Comparison of ENCODE assay signal across 11 cellular contexts in the genomic region with DNA sequence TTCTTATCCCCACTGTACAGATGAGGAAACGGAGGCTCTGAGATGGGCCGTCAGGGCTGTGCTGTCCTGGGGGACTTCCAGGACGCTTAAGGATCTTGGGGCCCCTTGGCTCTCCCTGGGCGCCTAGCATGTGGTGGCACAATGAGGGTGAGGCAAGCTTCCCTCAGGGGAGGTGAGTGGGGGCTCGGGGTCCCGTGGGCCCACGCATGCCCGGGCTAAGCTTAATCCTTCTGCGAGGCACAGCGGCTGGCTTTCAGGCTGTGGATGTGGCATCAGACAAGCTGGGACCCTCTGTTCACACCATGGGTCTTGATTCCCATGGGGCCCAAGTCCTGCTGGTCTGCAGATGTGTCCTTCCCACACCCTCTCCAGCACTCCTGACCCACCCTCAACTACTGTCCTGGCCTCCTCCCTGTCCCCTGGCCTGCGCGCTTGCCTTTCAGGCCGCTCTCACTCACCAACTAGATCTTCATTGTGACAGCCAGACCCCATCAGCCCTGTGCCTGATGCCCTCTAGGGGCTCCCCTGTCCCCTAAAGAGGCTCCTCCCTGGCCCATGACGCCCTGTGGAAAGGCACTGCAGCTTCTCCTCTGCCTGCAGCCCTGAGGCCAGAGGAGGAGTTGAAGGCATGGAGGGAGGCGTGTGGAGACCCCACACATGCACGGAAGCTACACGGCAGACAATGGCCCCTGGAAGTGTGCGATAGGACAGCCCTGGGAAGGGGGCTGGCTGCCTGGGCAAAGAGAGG. TPM values are rescaled to one million over a fixed set of nuclear protein-coding genes. Genes with fewer than 3 reads are reported as not detected.
A peak's percentile ranks its signal among the peaks of the same experiment; 100 is the strongest.
DNase-seq lines count a peak whose midpoint lies in the region; ATAC-seq and TF ChIP-seq lines count a peak whose summit lies in the region.
"Had no signal": no experiment of that assay in that cellular context is flagged by ENCODE, and none has a peak within 500 bp of the region (broad histone marks: within the 10 kb centered on the region; RNA-seq: fewer than 3 reads in every experiment).

No MANE protein-coding gene starts in this region.

- TF ChIP-seq CTCF in DOHH2 (IDR thresholded peaks at IDR 0.05; ENCODE audit: low read depth, low read length, poor library complexity, severe bottlenecking) = peak; percentile 46
- no peak for TF ChIP-seq CTCF in chondrocyte (IDR thresholded peaks at IDR 0.05)
- TF ChIP-seq CTCF in neural crest cell (conservative IDR thresholded peaks at IDR 0.05) = no peak

- H3K27ac Mint-ChIP-seq in chondrocyte (ENCODE audit: unreplicated experiment) = peak overlapping the region; percentile 97
- peak overlapping the region; percentile 81 for H3K27ac Mint-ChIP-seq in neural crest cell (ENCODE audit: unreplicated experiment)

- H3K27me3 ChIP-seq in DOHH2 (ENCODE audit: control insufficient read depth, low read length) = peaks cover 7% of the 10 kb centered on the region; the same call in 1 of the 2 replicates
- H3K27me3 ChIP-seq: thyroid gland had no signal

- H3K27ac ChIP-seq in DOHH2 (ENCODE audit: low read depth, low read length) = no peak overlapping the region
- H3K27ac ChIP-seq: parathyroid adenoma, thyroid gland had no signal

- H3K4me3 Mint-ChIP-seq in chondrocyte (ENCODE audit: unreplicated experiment) (no peak overlapping the region), neural crest cell (peak overlapping the region; percentile 76)

- no peaks in the 10 kb centered on the region for H3K9me3 ChIP-seq in DOHH2 (ENCODE audit: control insufficient read depth, insufficient read depth, low read length)
- H3K9me3 ChIP-seq: thyroid gland had no signal

- H3K4me3 ChIP-seq in DOHH2 (ENCODE audit: low read length) = no peak overlapping the region
- H3K4me3 ChIP-seq: thyroid gland had no signal

- H3K9me2 ChIP-seq in DOHH2 (replicated peaks; ENCODE audit: control insufficient read depth, low read length) = no peaks in the 10 kb centered on the region

- H3K36me3 Mint-ChIP-seq in chondrocyte (ENCODE audit: low read depth) (peaks cover 5% of the 10 kb centered on the region), neural crest cell (ENCODE audit: low read depth) (no peaks in the 10 kb centered on the region)

- in situ Hi-C loops in KBM-7 (cut with MboI; ENCODE audit: low pct_unique_long_range_greater_than_20kb, low sequenced_read_pairs) = no loop called here

- no peaks in the 10 kb centered on the region for H4K20me1 ChIP-seq in DOHH2 (ENCODE audit: control insufficient read depth, insufficient read depth, low read depth, low read length)

- no peak for ATAC-seq in esophagus mucosa

- H3K4me1 Mint-ChIP-seq in chondrocyte (ENCODE audit: low read depth) (peaks cover 64% of the 10 kb centered on the region), neural crest cell (peaks cover 30% of the 10 kb centered on the region)

- H3K27me3 Mint-ChIP-seq in chondrocyte (ENCODE audit: low read depth) (no peaks in the 10 kb centered on the region), neural crest cell (ENCODE audit: low read depth) (no peaks in the 10 kb centered on the region)

- H3K9me3 Mint-ChIP-seq in chondrocyte (ENCODE audit: low read depth) (no peaks in the 10 kb centered on the region), neural crest cell (no peaks in the 10 kb centered on the region)

- DNase-seq in KBM-7 (peak; percentile 18), chondrocyte (ENCODE audit: low spot score) (no peak), neural crest cell (ENCODE audit: low read depth, low spot score) (no peak), NCI-H446 (lab: John Stamatoyannopoulos, UW) (no peak), mucosa of gallbladder (ENCODE audit: low spot score) (no peak)
- DNase-seq: left cardiac atrium, NCI-H1436 treated with DMSO at 0.1 percent for 48 hours, thyroid gland had no signal

- H3F3A ChIP-seq in DOHH2 (ENCODE audit: control insufficient read depth, insufficient read depth) = 0 out of 2 replicates have a peak, but pooled peaks cover 3% of the 10 kb centered on the region

- no peaks in the 10 kb centered on the region for H3K79me2 ChIP-seq in DOHH2 (ENCODE audit: control insufficient read depth, low read length)
- H3K79me2 ChIP-seq: parathyroid adenoma had no signal

- no peaks in the 10 kb centered on the region for H3K4me1 ChIP-seq in DOHH2 (ENCODE audit: control insufficient read depth, low read length)
- H3K4me1 ChIP-seq: parathyroid adenoma had no signal

- no peak overlapping the region for H3K4me2 ChIP-seq in DOHH2 (ENCODE audit: low read length)

- peaks cover 8% of the 10 kb centered on the region for H3K36me3 ChIP-seq in DOHH2 (ENCODE audit: control insufficient read depth, low read length)

RNA-seq across cellular contexts. Expression of a gene that starts 11.3 kb away (rescaled TPM):
- total RNA-seq in chondrocyte = 32.5 to 33.6 TPM (median 33.3 TPM) in 3 replicates
- 24.2 and 24.3 TPM in 2 replicates for total RNA-seq in neural crest cell
- 20.4 TPM for total RNA-seq in mucosa of gallbladder
- 62.6 TPM for total RNA-seq in esophagus mucosa

RNA-seq across cellular contexts. Expression of a gene that starts 49.3 kb away (rescaled TPM):
- total RNA-seq in chondrocyte (610 to 772 TPM (median 621 TPM) in 3 replicates), neural crest cell (1,471 and 1,533 TPM in 2 replicates), mucosa of gallbladder (836 TPM), esophagus mucosa (1,513 TPM)
